ENCODE assay signal across 26 cellular contexts in genomic region chr10:24306507-24306875, GRCh38.
DNase-seq lines count a peak whose midpoint lies in the region; ATAC-seq and TF ChIP-seq lines count a peak whose summit lies in the region.
"Had no signal": no experiment of that assay in that cellular context is flagged by ENCODE, and none has a peak within 500 bp of the region (broad histone marks: within the 10 kb centered on the region; RNA-seq: fewer than 3 reads in every experiment).

No MANE protein-coding gene starts in this region.

- no peaks in the 10 kb centered on the region for H3K36me3 ChIP-seq in SK-N-SH (replicated peaks in 1 of 2; ENCODE audit: control insufficient read depth in 1 of 2, insufficient read depth in 2 of 2, low read length in 1 of 2)
- no peaks in the 10 kb centered on the region for H3K36me3 ChIP-seq in left ventricle myocardium inferior
- no peaks in the 10 kb centered on the region for H3K36me3 ChIP-seq in neural progenitor cell
- H3K36me3 ChIP-seq: gastroesophageal sphincter, right lobe of liver, WERI-Rb-1 had no signal

- H3K4me1 ChIP-seq in SK-N-SH (ENCODE audit: control insufficient read depth in 1 of 2, insufficient read depth in 2 of 2, low read depth in 1 of 2, low read length in 1 of 2) (peaks cover 4 to 11% of the 10 kb centered on the region in 2 experiments; a peak in 2 of 4 replicates), left ventricle myocardium inferior (peaks cover 70% of the 10 kb centered on the region), neural progenitor cell (peaks cover 32% of the 10 kb centered on the region)
- H3K4me1 ChIP-seq: right lobe of liver had no signal

- H3K4me2 ChIP-seq in SK-N-SH (peak overlapping the region; percentile 26), neural progenitor cell (peak overlapping the region; percentile 58)

- peaks cover 12% of the 10 kb centered on the region for H3K36me3 Mint-ChIP-seq in neural progenitor cell
- H3K36me3 Mint-ChIP-seq: CD14-positive monocyte; stimulated activated effector memory CD8-positive, alpha-beta T cell treated with anti-CD3 and anti-CD28 coated beads, Interleukin-12 subunit alpha, Interleukin-12 subunit beta, amount 100 ng/mL, for 72 hours had no signal

- H3K9ac ChIP-seq in SK-N-SH (no peak overlapping the region), neural progenitor cell (no peak overlapping the region)
- H3K9ac ChIP-seq: parathyroid adenoma had no signal

- no peak for TF ChIP-seq RAD21 in SK-N-SH (IDR thresholded peaks at IDR 0.05; ENCODE audit: low read length)

- DNase-seq in SK-N-SH: no peak
- no peak for DNase-seq in left ventricle myocardium inferior
- peak; percentile 8 for DNase-seq in neural progenitor cell (ENCODE audit: low spot score)
- DNase-seq in activated CD8-positive, alpha-beta memory T cell treated with anti-CD3 and anti-CD28 coated beads for 24 hours: no peak
- no peak for DNase-seq in GOT3 (lab: John Stamatoyannopoulos, UW)
- DNase-seq: 8988T; activated CD4-positive, alpha-beta T cell treated with anti-CD3 and anti-CD28 coated beads for 48 hours; activated naive CD8-positive, alpha-beta T cell treated with anti-CD3 and anti-CD28 coated beads, Interleukin-2, amount 50 U/mL, for 24 hours; activated T-cell treated with anti-CD3 and anti-CD28 coated beads, Interleukin-2, amount 50 U/mL, for 4 hours; dermis blood vessel endothelial cell; NCI-H2029 treated with DMSO at 0.1 percent for 48 hours; NCI-H226; right lobe of liver; SIG-M5; stimulated activated CD4-positive, alpha-beta T cell treated with anti-CD3 and anti-CD28 coated beads, Interleukin-4, amount 100 ng/mL, for 24 hours; T1000; WERI-Rb-1 had no signal

- no peak for TF ChIP-seq EP300 in SK-N-SH (IDR thresholded peaks at IDR 0.05; ENCODE audit: borderline replicate concordance in 1 of 2, low read depth in 1 of 2, low read length in 1 of 2)

- H3K79me2 ChIP-seq in SK-N-SH (ENCODE audit: insufficient read depth) (no peaks in the 10 kb centered on the region), neural progenitor cell (ENCODE audit: low read depth) (peaks cover 7% of the 10 kb centered on the region)

- H2AFZ ChIP-seq in SK-N-SH (ENCODE audit: low read depth): no peak overlapping the region
- no peak overlapping the region for H2AFZ ChIP-seq in neural progenitor cell (replicated peaks)
- H2AFZ ChIP-seq: parathyroid adenoma had no signal

- H3K27ac ChIP-seq in SK-N-SH (ENCODE audit: low read depth in 2 of 2, low read length in 1 of 2) (no peak overlapping the region; a peak in 1 of 4 replicates), left ventricle myocardium inferior (replicated peaks) (peak overlapping the region; percentile 83), neural progenitor cell (no peak overlapping the region)
- H3K27ac ChIP-seq: parathyroid adenoma, right lobe of liver, WERI-Rb-1 had no signal

- H3F3A ChIP-seq in SK-N-SH (replicated peaks; ENCODE audit: insufficient read depth): no peaks in the 10 kb centered on the region
- peaks cover 7% of the 10 kb centered on the region for H3F3A ChIP-seq in neural progenitor cell (ENCODE audit: low read depth)

- ATAC-seq in SK-N-SH treated with all-trans-retinoic acid at 6 μM for 48 hours (no peak; the same call in 2 of the 3 replicates), HG03378 (IDR thresholded peaks at IDR 0.05; ENCODE audit: unreplicated experiment) (no peak), HG02798 (IDR thresholded peaks at IDR 0.05; ENCODE audit: poor library complexity, unreplicated experiment) (no peak)
- ATAC-seq: activated naive CD8-positive, alpha-beta T cell treated with anti-CD3 and anti-CD28 coated beads, Interleukin-2, amount 50 U/mL, for 24 hours; activated T-cell treated with anti-CD3 and anti-CD28 coated beads, Interleukin-2, amount 50 U/mL, for 4 hours; gastroesophageal sphincter; HCT116; Panc1; right lobe of liver; stimulated activated effector memory CD8-positive, alpha-beta T cell treated with anti-CD3 and anti-CD28 coated beads, Interleukin-12 subunit alpha, Interleukin-12 subunit beta, amount 100 ng/mL, for 72 hours had no signal

- H3K4me3 ChIP-seq in SK-N-SH (ENCODE audit: low read depth in 2 of 2, low read length in 1 of 2) (no peak overlapping the region), left ventricle myocardium inferior (peak overlapping the region; percentile 14), neural progenitor cell (no peak overlapping the region)
- H3K4me3 ChIP-seq: gastroesophageal sphincter, right lobe of liver had no signal

- no peaks in the 10 kb centered on the region for H3K27me3 ChIP-seq in SK-N-SH (ENCODE audit: insufficient read depth)
- H3K27me3 ChIP-seq in left ventricle myocardium inferior (ENCODE audit: low read depth): no peaks in the 10 kb centered on the region
- no peaks in the 10 kb centered on the region for H3K27me3 ChIP-seq in neural progenitor cell
- H3K27me3 ChIP-seq: gastroesophageal sphincter, right lobe of liver had no signal

- TF ChIP-seq CTCF in SK-N-SH (IDR thresholded peaks at IDR 0.05) (no peak), left ventricle myocardium inferior (IDR thresholded peaks at IDR 0.05; ENCODE audit: borderline replicate concordance) (no peak), neural progenitor cell (IDR thresholded peaks at IDR 0.05) (no peak)

- peaks cover under 1% of the 10 kb centered on the region for H3K27me3 Mint-ChIP-seq in neural progenitor cell (ENCODE audit: insufficient read depth, low read depth)
- H3K27me3 Mint-ChIP-seq: activated naive CD8-positive, alpha-beta T cell treated with anti-CD3 and anti-CD28 coated beads, Interleukin-2, amount 50 U/mL, for 24 hours had no signal

- peaks cover 30% of the 10 kb centered on the region for H3K4me1 Mint-ChIP-seq in neural progenitor cell
- H3K4me1 Mint-ChIP-seq: activated naive CD8-positive, alpha-beta T cell treated with anti-CD3 and anti-CD28 coated beads, Interleukin-2, amount 50 U/mL, for 24 hours; CD14-positive monocyte; stimulated activated effector memory CD8-positive, alpha-beta T cell treated with anti-CD3 and anti-CD28 coated beads, Interleukin-12 subunit alpha, Interleukin-12 subunit beta, amount 100 ng/mL, for 72 hours had no signal

- H3K9me3 Mint-ChIP-seq in neural progenitor cell: peaks cover 8% of the 10 kb centered on the region
- H3K9me3 Mint-ChIP-seq: activated naive CD8-positive, alpha-beta T cell treated with anti-CD3 and anti-CD28 coated beads, Interleukin-2, amount 50 U/mL, for 24 hours; activated T-cell treated with anti-CD3 and anti-CD28 coated beads, Interleukin-2, amount 50 U/mL, for 4 hours; stimulated activated effector memory CD8-positive, alpha-beta T cell treated with anti-CD3 and anti-CD28 coated beads, Interleukin-12 subunit alpha, Interleukin-12 subunit beta, amount 100 ng/mL, for 72 hours had no signal

- intact Hi-C loops in left ventricle myocardium inferior (cut with micrococcal nuclease): no loop called here

- H3K9me3 ChIP-seq in SK-N-SH (no peaks in the 10 kb centered on the region), left ventricle myocardium inferior (replicated peaks) (no peaks in the 10 kb centered on the region), neural progenitor cell (ENCODE audit: low read depth) (no peaks in the 10 kb centered on the region)
- H3K9me3 ChIP-seq: gastroesophageal sphincter, right lobe of liver had no signal

- 87% methylated on average over 4 of the region's 4 CpGs for WGBS in SK-N-SH (ENCODE audit: low lambda C conversion rate)

- no peak overlapping the region for H3K4me3 Mint-ChIP-seq in neural progenitor cell
- H3K4me3 Mint-ChIP-seq: activated naive CD8-positive, alpha-beta T cell treated with anti-CD3 and anti-CD28 coated beads, Interleukin-2, amount 50 U/mL, for 24 hours; activated T-cell treated with anti-CD3 and anti-CD28 coated beads, Interleukin-2, amount 50 U/mL, for 4 hours; CD14-positive monocyte; stimulated activated effector memory CD8-positive, alpha-beta T cell treated with anti-CD3 and anti-CD28 coated beads, Interleukin-12 subunit alpha, Interleukin-12 subunit beta, amount 100 ng/mL, for 72 hours had no signal

- H3K27ac Mint-ChIP-seq in neural progenitor cell: peak overlapping the region; percentile 30
- H3K27ac Mint-ChIP-seq: activated naive CD8-positive, alpha-beta T cell treated with anti-CD3 and anti-CD28 coated beads, Interleukin-2, amount 50 U/mL, for 24 hours; stimulated activated effector memory CD8-positive, alpha-beta T cell treated with anti-CD3 and anti-CD28 coated beads, Interleukin-12 subunit alpha, Interleukin-12 subunit beta, amount 100 ng/mL, for 72 hours had no signal

- POLR2A ChIA-PET in SK-N-SH (lab: Yijun Ruan, JAX): no interaction called here

- CTCF ChIA-PET in SK-N-SH (lab: Yijun Ruan, JAX): interaction anchor here (1.2 to 1.4 kb wide), 3 partner anchors 13 to 16 kb away, joined by 3 to 4 read pairs (median 3); no protein-coding TSS in a partner anchor

- no peaks in the 10 kb centered on the region for H3K9me2 ChIP-seq in SK-N-SH

- H4K20me1 ChIP-seq in SK-N-SH (ENCODE audit: insufficient read depth) (no peaks in the 10 kb centered on the region), neural progenitor cell (ENCODE audit: low read depth) (no peaks in the 10 kb centered on the region)

TF ChIP-seq in SK-N-SH, 30 proteins besides CTCF, POLR2A, EP300 and RAD21 (continues in another document):
- TF ChIP-seq CHD2 (IDR thresholded peaks at IDR 0.05; ENCODE audit: low read length, partially characterized antibody) (no peak), RCOR1 (IDR thresholded peaks at IDR 0.05; ENCODE audit: low read length) (no peak)

TF ChIP-seq in SK-N-SH treated with all-trans-retinoic acid at 6 μM for 48 hours, 23 proteins besides CTCF, POLR2A, EP300 and RAD21 (continues in another document):
- TF ChIP-seq BACH2 (CRISPR knock-in tag; IDR thresholded peaks at IDR 0.05; ENCODE audit: borderline replicate concordance) (no peak), ESRRG (CRISPR knock-in tag; IDR thresholded peaks at IDR 0.05) (no peak), TOX (CRISPR knock-in tag; IDR thresholded peaks at IDR 0.05; ENCODE audit: borderline replicate concordance) (no peak), PPARA (CRISPR knock-in tag; IDR thresholded peaks at IDR 0.05; ENCODE audit: borderline replicate concordance) (no peak), ZNF70 (CRISPR knock-in tag; IDR thresholded peaks at IDR 0.05) (no peak)
- TF ChIP-seq, protein P1, sequence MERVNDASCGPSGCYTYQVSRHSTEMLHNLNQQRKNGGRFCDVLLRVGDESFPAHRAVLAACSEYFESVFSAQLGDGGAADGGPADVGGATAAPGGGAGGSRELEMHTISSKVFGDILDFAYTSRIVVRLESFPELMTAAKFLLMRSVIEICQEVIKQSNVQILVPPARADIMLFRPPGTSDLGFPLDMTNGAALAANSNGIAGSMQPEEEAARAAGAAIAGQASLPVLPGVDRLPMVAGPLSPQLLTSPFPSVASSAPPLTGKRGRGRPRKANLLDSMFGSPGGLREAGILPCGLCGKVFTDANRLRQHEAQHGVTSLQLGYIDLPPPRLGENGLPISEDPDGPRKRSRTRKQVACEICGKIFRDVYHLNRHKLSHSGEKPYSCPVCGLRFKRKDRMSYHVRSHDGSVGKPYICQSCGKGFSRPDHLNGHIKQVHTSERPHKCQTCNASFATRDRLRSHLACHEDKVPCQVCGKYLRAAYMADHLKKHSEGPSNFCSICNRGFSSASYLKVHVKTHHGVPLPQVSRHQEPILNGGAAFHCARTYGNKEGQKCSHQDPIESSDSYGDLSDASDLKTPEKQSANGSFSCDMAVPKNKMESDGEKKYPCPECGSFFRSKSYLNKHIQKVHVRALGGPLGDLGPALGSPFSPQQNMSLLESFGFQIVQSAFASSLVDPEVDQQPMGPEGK (CRISPR knock-in tag; IDR thresholded peaks at IDR 0.05; ENCODE audit: borderline replicate concordance): no peak
